8 cellular contexts compared by ENCODE assay signal in genomic region chr3:126475411-126476114, GRCh38.
A peak's percentile ranks its signal among the peaks of the same experiment; 100 is the strongest.
DNase-seq lines count a peak whose midpoint lies in the region; FAIRE-seq and TF ChIP-seq lines count a peak whose summit lies in the region.

ZXDC (minus strand) TSS chr3:126475891; CDS start chr3:126475865, 26 bp downstream.

- H3K9ac ChIP-seq in ES-I3 (ENCODE audit: low read depth, low read length): peak within 1 kb of the TSS; percentile 78

- peak within 1 kb of the TSS; percentile 86 for H3K27ac Mint-ChIP-seq in nephron progenitor cell
- H3K27ac Mint-ChIP-seq in stimulated activated naive CD8-positive, alpha-beta T cell treated with anti-CD3 and anti-CD28 coated beads, Interleukin-15, Interleukin-2, amounts not matched to agents 100 ng/mL and 50 ng/mL, for 24 hours: peak within 1 kb of the TSS; percentile 92

- H3K4me1 ChIP-seq in ES-I3 (ENCODE audit: insufficient read depth, low read length): peaks cover 21% of the 10 kb centered on the region

- peak; percentile 100 for DNase-seq in H54 (ENCODE audit: insufficient read length, low spot score)
- peak; percentile 96 for DNase-seq in LoVo (ENCODE audit: low spot score)
- peak; percentile 71 to 89 for DNase-seq in SHP77 (lab: John Stamatoyannopoulos, UW)
- DNase-seq in activated effector memory CD4-positive, alpha-beta T cell treated with Interleukin-2 at 50 U/mL for 16 hours: peak; percentile 90
- peak; percentile 96 for DNase-seq in fibroblast of pulmonary artery (ENCODE audit: low read depth)
- DNase-seq in nephron progenitor cell: peak; percentile 94

- peak within 1 kb of the TSS; percentile 76 for H3K4me3 ChIP-seq in fibroblast of pulmonary artery (replicated peaks; ENCODE audit: low read depth, low read length)

- H3K4me3 Mint-ChIP-seq in nephron progenitor cell: peak within 1 kb of the TSS; percentile 91
- peak within 1 kb of the TSS; percentile 96 for H3K4me3 Mint-ChIP-seq in stimulated activated naive CD8-positive, alpha-beta T cell treated with anti-CD3 and anti-CD28 coated beads, Interleukin-15, Interleukin-2, amounts not matched to agents 100 ng/mL and 50 ng/mL, for 24 hours

- TF ChIP-seq CTCF in fibroblast of pulmonary artery (IDR thresholded peaks at IDR 0.05; ENCODE audit: low read length, missing control alignments): peak; percentile 34
- no peak for TF ChIP-seq CTCF in nephron progenitor cell (IDR thresholded peaks at IDR 0.05)

- TF ChIP-seq POLR2A in H54 (IDR thresholded peaks at IDR 0.05; ENCODE audit: low read depth, low read length): peak; percentile 92

- peaks cover 16% of the 10 kb centered on the region for H3K27me3 Mint-ChIP-seq in nephron progenitor cell (ENCODE audit: low read depth, poor library complexity)
- H3K27me3 Mint-ChIP-seq in stimulated activated naive CD8-positive, alpha-beta T cell treated with anti-CD3 and anti-CD28 coated beads, Interleukin-15, Interleukin-2, amounts not matched to agents 100 ng/mL and 50 ng/mL, for 24 hours: no peaks in the 10 kb centered on the region

- no peaks in the 10 kb centered on the region for H3K9me3 Mint-ChIP-seq in nephron progenitor cell
- no peaks in the 10 kb centered on the region for H3K9me3 Mint-ChIP-seq in stimulated activated naive CD8-positive, alpha-beta T cell treated with anti-CD3 and anti-CD28 coated beads, Interleukin-15, Interleukin-2, amounts not matched to agents 100 ng/mL and 50 ng/mL, for 24 hours

- H3K36me3 Mint-ChIP-seq in nephron progenitor cell (ENCODE audit: low read depth): peaks cover 11% of the 10 kb centered on the region
- H3K36me3 Mint-ChIP-seq in stimulated activated naive CD8-positive, alpha-beta T cell treated with anti-CD3 and anti-CD28 coated beads, Interleukin-15, Interleukin-2, amounts not matched to agents 100 ng/mL and 50 ng/mL, for 24 hours (ENCODE audit: low read depth): peaks cover 28% of the 10 kb centered on the region

- H3K36me3 ChIP-seq in ES-I3 (ENCODE audit: insufficient read depth, low read length): peaks cover 7% of the 10 kb centered on the region

- H3K4me1 Mint-ChIP-seq in nephron progenitor cell: peaks cover 41% of the 10 kb centered on the region
- H3K4me1 Mint-ChIP-seq in stimulated activated naive CD8-positive, alpha-beta T cell treated with anti-CD3 and anti-CD28 coated beads, Interleukin-15, Interleukin-2, amounts not matched to agents 100 ng/mL and 50 ng/mL, for 24 hours (ENCODE audit: low read depth): peaks cover 44% of the 10 kb centered on the region

- no peak for FAIRE-seq in H54 (lab: Jason Lieb, UNC)

- H3K9me3 ChIP-seq in ES-I3 (ENCODE audit: control insufficient read depth, insufficient read depth, low read length): no peaks in the 10 kb centered on the region

Comparison
In these comparisons a context has a peak if more than half of its experiments do, and no peak if none do; other contexts are left out.
1. Peak in every context shown above with its lines: DNase-seq and H3K4me3 ChIP-seq.